Comparison of ENCODE assay signal across 8 cellular contexts in genomic region chr4:82890913-82891727, GRCh38. TPM values are rescaled to one million over a fixed set of nuclear protein-coding genes. Genes with fewer than 3 reads are reported as not detected.
DNase-seq lines count a peak whose midpoint lies in the region; ATAC-seq and TF ChIP-seq lines count a peak whose summit lies in the region.

Gene SEC31A, minus strand, starts transcription at chr4:82891153. Its CDS starts 9,217 bp downstream, at chr4:82881936.

- H3K27me3 ChIP-seq in suprapubic skin: no peaks in the 10 kb centered on the region

- TF ChIP-seq EP300 in suprapubic skin (IDR thresholded peaks at IDR 0.05): no peak

- peaks cover 48% of the 10 kb centered on the region for H3K4me1 ChIP-seq in suprapubic skin

- ATAC-seq in HG02571 (IDR thresholded peaks at IDR 0.05; ENCODE audit: unreplicated experiment): peak; percentile 90

- DNase-seq in GM04504 (ENCODE audit: low read depth) (peak; percentile 90), NB4 (ENCODE audit: low read depth) (peak; percentile 97), SK-N-MC (ENCODE audit: low read depth, low spot score) (no peak), germinal center (ENCODE audit: low spot score) (peak; percentile 93), nucleus accumbens (lab: John Stamatoyannopoulos, UW) (peak; percentile 44 to 96 (median 91)), suprapubic skin (ENCODE audit: low spot score in 2 of 2) (peak; percentile 97)
- DNase-seq in activated naive CD4-positive, alpha-beta T cell treated with anti-CD3 and anti-CD28 coated beads, Interleukin-2, amount 50 U/mL, for 16 hours: peak; percentile 97

- H3K9ac ChIP-seq in SK-N-MC (ENCODE audit: insufficient read length): peak within 1 kb of the TSS; percentile 94

- TF ChIP-seq CTCF in NB4 (IDR thresholded peaks at IDR 0.05; ENCODE audit: low read depth, low read length) (no peak), suprapubic skin (IDR thresholded peaks at IDR 0.05) (no peak)

- TF ChIP-seq POLR2A in NB4 (IDR thresholded peaks at IDR 0.05; ENCODE audit: extremely low read depth, insufficient read length) (peak; percentile 82), suprapubic skin (IDR thresholded peaks at IDR 0.05) (peak; percentile 82 to 89)

- 0% methylated on average over 16 of the region's 71 CpGs for WGBS in suprapubic skin

- H3K36me3 ChIP-seq in SK-N-MC (ENCODE audit: insufficient read depth, low read length) (peaks cover 38% of the 10 kb centered on the region), suprapubic skin (peaks cover 21% of the 10 kb centered on the region)

- H3K27ac ChIP-seq in SK-N-MC: peak within 1 kb of the TSS; percentile 87
- H3K27ac ChIP-seq in suprapubic skin: peak within 1 kb of the TSS; percentile 99

- peak within 1 kb of the TSS; percentile 90 for H3K4me3 ChIP-seq in NB4 (ENCODE audit: low read depth, low read length)
- peak within 1 kb of the TSS; percentile 90 for H3K4me3 ChIP-seq in SK-N-MC
- peak within 1 kb of the TSS; percentile 90 for H3K4me3 ChIP-seq in suprapubic skin

- H3K9me3 ChIP-seq in SK-N-MC (ENCODE audit: low read depth, low read length) (no peaks in the 10 kb centered on the region), suprapubic skin (no peaks in the 10 kb centered on the region)

RNA-seq across cellular contexts. Expression of gene SEC31A, which starts in this region (rescaled TPM):
- total RNA-seq in suprapubic skin: 100 to 1,000 TPM; 133 to 299 (median 161) TPM
